Comparison of ENCODE assay signal across 14 cellular contexts in genomic region chr11:10329935-10330334, GRCh38. TPM values are rescaled to one million over a fixed set of nuclear protein-coding genes. Genes with fewer than 3 reads are reported as not detected.
DNase-seq lines count a peak whose midpoint lies in the region.
"Had no signal": no experiment of that assay in that cellular context is flagged by ENCODE, and none has a peak within 500 bp of the region (broad histone marks: within the 10 kb centered on the region; RNA-seq: fewer than 3 reads in every experiment).

No MANE protein-coding gene starts in this region.

- no peak overlapping the region for H3K14ac ChIP-seq in mesenchymal stem cell (ENCODE audit: low read length in 2 of 2)

- H4K8ac ChIP-seq in mesenchymal stem cell (ENCODE audit: low read length) = no peak overlapping the region

- no peak overlapping the region for H3K23ac ChIP-seq in mesenchymal stem cell (ENCODE audit: low read length in 2 of 2)

- no peaks in the 10 kb centered on the region for H3K36me3 ChIP-seq in mesenchymal stem cell (ENCODE audit: control insufficient read depth in 1 of 2, insufficient read depth in 2 of 2, low read depth in 1 of 2, low read length in 2 of 2)

- H3K27ac ChIP-seq in mesenchymal stem cell (ENCODE audit: low read length, poor library complexity, severe bottlenecking) = no peak overlapping the region

- peak overlapping the region in 1 of 2 experiments; percentile 42 for H3K18ac ChIP-seq in mesenchymal stem cell (ENCODE audit: low read depth in 1 of 2, low read length in 2 of 2)

- H2AK5ac ChIP-seq in mesenchymal stem cell (ENCODE audit: low read length, severe bottlenecking) = no peak overlapping the region

- 40% methylated on average over 1 of the region's 2 CpGs for WGBS in mesenchymal stem cell

- H3K4ac ChIP-seq in mesenchymal stem cell (ENCODE audit: low read depth in 1 of 2, low read length in 2 of 2) = no peak overlapping the region

- H4K91ac ChIP-seq in mesenchymal stem cell (ENCODE audit: low read length) = no peak overlapping the region

- DNase-seq in COLO829 (ENCODE audit: low spot score) (peak; percentile 42), RPMI7951 (ENCODE audit: low read depth) (peak; percentile 67), dermis blood vessel endothelial cell (peak; percentile 77), mesenchymal stem cell (peak; percentile 43), SIG-M5 (lab: John Stamatoyannopoulos, UW) (no peak), anterior cingulate cortex (lab: John Stamatoyannopoulos, UW) (no peak), DMS 273 (lab: John Stamatoyannopoulos, UW; ENCODE audit: unreplicated experiment) (no peak), hippocampal formation (lab: John Stamatoyannopoulos, UW) (no peak)
- DNase-seq: activated gamma-delta T cell; CD4-positive, alpha-beta T cell; H7; islet precursor cell; NCI-H2081; posterior cingulate gyrus had no signal

- H2BK120ac ChIP-seq in mesenchymal stem cell (ENCODE audit: low read depth, low read length) = no peak overlapping the region

- peaks cover 3% of the 10 kb centered on the region for H3K4me1 ChIP-seq in mesenchymal stem cell (ENCODE audit: control insufficient read depth, insufficient read depth, low read depth, low read length)

- H2BK12ac ChIP-seq in mesenchymal stem cell (ENCODE audit: low read length in 2 of 2) = no peak overlapping the region

- H3K9ac ChIP-seq in mesenchymal stem cell (ENCODE audit: low read length) = peak overlapping the region; percentile 56

- H3K4me2 ChIP-seq in mesenchymal stem cell (ENCODE audit: low read length, poor library complexity, severe bottlenecking) = no peak overlapping the region

- H3K4me3 ChIP-seq in mesenchymal stem cell (ENCODE audit: insufficient read depth in 1 of 2, low read depth in 1 of 2, low read length in 2 of 2) = no peak overlapping the region

- no peaks in the 10 kb centered on the region for H3K9me3 ChIP-seq in mesenchymal stem cell (ENCODE audit: control insufficient read depth, low read length)

- H3K27me3 ChIP-seq in mesenchymal stem cell (ENCODE audit: control insufficient read depth in 1 of 2, insufficient read depth in 1 of 2, low read length in 2 of 2) = no peaks in the 10 kb centered on the region

- H2AFZ ChIP-seq in mesenchymal stem cell (ENCODE audit: low read depth, low read length) = no peak overlapping the region

- no peak overlapping the region for H2BK5ac ChIP-seq in mesenchymal stem cell (ENCODE audit: low read depth, low read length, poor library complexity, severe bottlenecking)

- no peak overlapping the region for H2BK15ac ChIP-seq in mesenchymal stem cell (ENCODE audit: low read depth, poor library complexity, severe bottlenecking)

- no peaks in the 10 kb centered on the region for H3K79me1 ChIP-seq in mesenchymal stem cell (replicated peaks; ENCODE audit: low read length, poor library complexity, severe bottlenecking)

RNA-seq across cellular contexts. Expression of gene ADM, which starts 25.1 kb away (rescaled TPM):
- total RNA-seq in RPMI7951 (2014; rRNA removed; shearing (Covaris generic)) = 102 and 123 TPM in 2 replicates
- total RNA-seq in dermis blood vessel endothelial cell = 308 and 569 TPM in 2 replicates
- 90.3 TPM for polyA plus RNA-seq in mesenchymal stem cell (2013, experiment 1 of 2)
- 87.3 TPM for polyA plus RNA-seq in mesenchymal stem cell (2013, experiment 2 of 2)

RNA-seq across cellular contexts. Expression of gene SBF2, which starts 35.9 kb away (rescaled TPM):
- total RNA-seq in RPMI7951 (2014; rRNA removed; shearing (Covaris generic)) = 27.8 and 33.5 TPM in 2 replicates
- total RNA-seq in dermis blood vessel endothelial cell = 49.9 and 57.9 TPM in 2 replicates
- polyA plus RNA-seq in mesenchymal stem cell (2013, experiment 1 of 2) = 21.0 TPM
- 20.2 TPM for polyA plus RNA-seq in mesenchymal stem cell (2013, experiment 2 of 2)

Comparison
In these comparisons a context has a peak if more than half of its experiments do, and no peak if none do; other contexts are left out.
1. DNase-seq: peak in COLO829 (single experiment), RPMI7951 (single experiment), dermis blood vessel endothelial cell (single experiment) and mesenchymal stem cell (single experiment); none in SIG-M5 (single experiment), anterior cingulate cortex (0 of 58), DMS 273 (single experiment) and hippocampal formation (0 of 2).